In the genomic region with DNA sequence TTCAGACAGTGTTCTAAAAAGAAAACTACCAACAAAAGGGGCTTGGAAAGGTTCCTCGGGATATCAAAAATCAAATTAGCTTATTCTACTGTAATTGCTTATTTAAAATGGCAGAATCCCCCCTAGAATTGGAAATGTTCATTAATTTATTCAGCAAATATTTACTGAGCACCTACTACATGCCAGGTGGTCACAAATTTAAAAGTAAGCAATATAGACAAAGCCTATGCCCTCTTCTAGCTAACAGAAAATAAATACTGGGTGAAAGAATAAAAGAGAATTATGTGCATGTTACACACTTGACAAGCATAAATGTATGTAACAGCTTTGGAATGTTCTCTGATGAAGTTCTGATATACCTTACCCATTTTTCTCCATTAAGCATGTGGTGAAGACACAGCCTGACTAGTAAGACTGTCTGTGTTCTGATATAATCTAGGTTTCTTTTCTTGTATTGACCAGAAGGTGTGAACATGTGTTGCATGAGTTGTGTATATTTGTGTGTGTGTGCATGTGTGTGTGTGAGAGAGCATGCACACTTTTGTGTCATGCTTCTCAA, we compare ENCODE assay signal across 11 cellular contexts.
DNase-seq lines count a peak whose midpoint lies in the region; ATAC-seq, FAIRE-seq and TF ChIP-seq lines count a peak whose summit lies in the region.
"Had no signal": no experiment of that assay in that cellular context is flagged by ENCODE, and none has a peak within 500 bp of the region (broad histone marks: within the 10 kb centered on the region; RNA-seq: fewer than 3 reads in every experiment).

No MANE protein-coding gene starts in this region.

- TF ChIP-seq POLR2A in HepG2 (IDR thresholded peaks at IDR 0.05; ENCODE audit: insufficient read depth in 1 of 2, low read depth in 2 of 2, low read length in 2 of 2) = no peak
- no peak for TF ChIP-seq POLR2A in right lobe of liver (IDR thresholded peaks at IDR 0.05)
- no peak for TF ChIP-seq POLR2A in breast epithelium (IDR thresholded peaks at IDR 0.05)

- H3K27me3 ChIP-seq in HepG2 (ENCODE audit: control insufficient read depth in 1 of 2, insufficient read depth in 2 of 2, low read length in 2 of 2) (no peaks in the 10 kb centered on the region), right lobe of liver (no peaks in the 10 kb centered on the region), breast epithelium (no peaks in the 10 kb centered on the region), WERI-Rb-1 (ENCODE audit: insufficient read depth, low read depth, severe bottlenecking) (no peaks in the 10 kb centered on the region)

- H3K4me3 ChIP-seq in HepG2 (replicated peaks in 1 of 3; ENCODE audit: insufficient read depth in 1 of 3, low read depth in 2 of 3, low read length in 3 of 3) = no peak overlapping the region
- H3K4me3 ChIP-seq in right lobe of liver = no peak overlapping the region
- H3K4me3 ChIP-seq in breast epithelium = no peak overlapping the region
- no peak overlapping the region for H3K4me3 ChIP-seq in WERI-Rb-1 (ENCODE audit: low read depth, low read length)

- no peaks in the 10 kb centered on the region for H3K27me3 Mint-ChIP-seq in nephron (ENCODE audit: low read depth)

- no peak overlapping the region for H3K27ac ChIP-seq in HepG2 (ENCODE audit: extremely low read length, insufficient read depth, low read length)
- H3K27ac ChIP-seq in right lobe of liver = no peak overlapping the region
- peak overlapping the region; percentile 16 to 52 for H3K27ac ChIP-seq in breast epithelium
- H3K27ac ChIP-seq in WERI-Rb-1 = no peak overlapping the region

- BruUV-seq in HepG2 (replicated peaks; lab: Mats Ljungman, UMichigan) = no TSS peak

- H3K4me1 ChIP-seq in HepG2 (ENCODE audit: insufficient read depth, low read length) (no peaks in the 10 kb centered on the region), right lobe of liver (no peaks in the 10 kb centered on the region), breast epithelium (peaks cover 0 to 14% of the 10 kb centered on the region in 2 donors)

- peaks cover 57% of the 10 kb centered on the region for H3K4me1 Mint-ChIP-seq in nephron

- WGBS in HepG2 (ENCODE audit: low lambda C conversion rate) = 67% methylated on average over 1 of the region's 1 CpG
- WGBS in right lobe of liver (ENCODE audit: insufficient coverage, low coverage, low lambda C conversion rate, missing lambda C conversion rate) = 89% methylated on average over 1 of the region's 1 CpG

- no peak overlapping the region for H3K4me3 Mint-ChIP-seq in nephron

- no peaks in the 10 kb centered on the region for H3K9me3 Mint-ChIP-seq in nephron

- no peak overlapping the region for H3K4me2 ChIP-seq in HepG2 (ENCODE audit: low read depth, low read length)

- intact Hi-C loops in HepG2 (cut with micrococcal nuclease; ENCODE audit: unreplicated experiment) (no loop called here), right lobe of liver (cut with DNase I) (no loop called here), breast epithelium (cut with DNase I; ENCODE audit: low total_unique reads) (no loop called here)

- H3K36me3 ChIP-seq in HepG2 (replicated peaks in 1 of 2; ENCODE audit: control insufficient read depth in 1 of 2, insufficient read depth in 2 of 2, low read length in 2 of 2) (no peaks in the 10 kb centered on the region), right lobe of liver (no peaks in the 10 kb centered on the region), breast epithelium (no peaks in the 10 kb centered on the region), WERI-Rb-1 (no peaks in the 10 kb centered on the region)

- no peaks in the 10 kb centered on the region for H3K9me3 ChIP-seq in HepG2 (ENCODE audit: low read length)
- no peaks in the 10 kb centered on the region for H3K9me3 ChIP-seq in right lobe of liver
- H3K9me3 ChIP-seq in breast epithelium = no peaks in the 10 kb centered on the region
- H3K9me3 ChIP-seq in WERI-Rb-1 (ENCODE audit: severe bottlenecking) = no peaks in the 10 kb centered on the region

- DNase-seq in HepG2 (ENCODE audit: low spot score) = no peak
- no peak for DNase-seq in right lobe of liver
- DNase-seq in breast epithelium (ENCODE audit: low spot score in 2 of 2) = no peak
- DNase-seq in SW 1271 (lab: John Stamatoyannopoulos, UW) = no peak
- DNase-seq in activated effector memory CD4-positive, alpha-beta T cell treated with Interleukin-2 at 50 U/mL for 16 hours = no peak
- no peak for DNase-seq in WERI-Rb-1
- no peak for DNase-seq in G401 (ENCODE audit: low spot score)
- DNase-seq: DND-41; effector memory CD4-positive, alpha-beta T cell had no signal

- no peak overlapping the region for H3K9ac ChIP-seq in HepG2 (ENCODE audit: insufficient read depth, low read depth, low read length)

- TF ChIP-seq EP300 in HepG2 (IDR thresholded peaks at IDR 0.05; ENCODE audit: low read depth in 2 of 2, low read length in 2 of 2) (no peak), HepG2 (CRISPR knock-in tag; IDR thresholded peaks at IDR 0.05; ENCODE audit: borderline replicate concordance) (no peak)

- no peak for TF ChIP-seq RAD21 in HepG2 (CRISPR knock-in tag; IDR thresholded peaks at IDR 0.05)

- CTCF ChIA-PET in HepG2 (lab: Yijun Ruan, JAX; ENCODE audit: low intra/inter-chr PET ratio, low total read pairs) = no interaction called here

- in situ Hi-C loops in HepG2 (cut with HindIII; ENCODE audit: extremely low pct_ligation_motif_present, low pct_unique_long_range_greater_than_20kb) (no loop called here), G401 (cut with HindIII; ENCODE audit: low sequenced_read_pairs) (no loop called here)

- no peaks in the 10 kb centered on the region for H4K20me1 ChIP-seq in HepG2 (ENCODE audit: insufficient read depth, low read length)

- H2AFZ ChIP-seq in HepG2 (ENCODE audit: low read length) = no peak overlapping the region

- no peaks in the 10 kb centered on the region for H3K36me3 Mint-ChIP-seq in nephron (ENCODE audit: low read depth)

- TF ChIP-seq CTCF in HepG2 (CRISPR knock-in tag; IDR thresholded peaks at IDR 0.05) (no peak), right lobe of liver (IDR thresholded peaks at IDR 0.05) (no peak), breast epithelium (IDR thresholded peaks at IDR 0.05) (no peak), nephron (IDR thresholded peaks at IDR 0.05; ENCODE audit: unreplicated experiment in 3 of 3) (no peak), WERI-Rb-1 (IDR thresholded peaks at IDR 0.05; ENCODE audit: low read depth, low read length) (no peak)

- peak overlapping the region; percentile 85 to 93 (median 90) for H3K27ac Mint-ChIP-seq in nephron

- no peaks in the 10 kb centered on the region for H3K79me2 ChIP-seq in HepG2 (ENCODE audit: insufficient read depth, low read length)

- POLR2A ChIA-PET in HepG2 (lab: Yijun Ruan, JAX) = no interaction called here

- no peak for ATAC-seq in HepG2
- no peak for ATAC-seq in right lobe of liver

- FAIRE-seq in HepG2 (lab: Jason Lieb, UNC) = no peak
- FAIRE-seq: GM18507 had no signal

TF ChIP-seq in HepG2, 621 proteins besides CTCF, POLR2A, EP300 and RAD21:
- TF ChIP-seq, protein P1, sequence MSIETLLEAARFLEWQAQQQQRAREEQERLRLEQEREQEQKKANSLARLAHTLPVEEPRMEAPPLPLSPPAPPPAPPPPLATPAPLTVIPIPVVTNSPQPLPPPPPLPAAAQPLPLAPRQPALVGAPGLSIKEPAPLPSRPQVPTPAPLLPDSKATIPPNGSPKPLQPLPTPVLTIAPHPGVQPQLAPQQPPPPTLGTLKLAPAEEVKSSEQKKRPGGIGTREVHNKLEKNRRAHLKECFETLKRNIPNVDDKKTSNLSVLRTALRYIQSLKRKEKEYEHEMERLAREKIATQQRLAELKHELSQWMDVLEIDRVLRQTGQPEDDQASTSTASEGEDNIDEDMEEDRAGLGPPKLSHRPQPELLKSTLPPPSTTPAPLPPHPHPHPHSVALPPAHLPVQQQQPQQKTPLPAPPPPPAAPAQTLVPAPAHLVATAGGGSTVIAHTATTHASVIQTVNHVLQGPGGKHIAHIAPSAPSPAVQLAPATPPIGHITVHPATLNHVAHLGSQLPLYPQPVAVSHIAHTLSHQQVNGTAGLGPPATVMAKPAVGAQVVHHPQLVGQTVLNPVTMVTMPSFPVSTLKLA (IDR thresholded peaks at IDR 0.05) = peak; percentile 18; the same call in 1 of the 2 replicates
- no peak for TF ChIP-seq ERF (CRISPR knock-in tag; IDR thresholded peaks at IDR 0.05)

Comparison
In these comparisons a context has a peak if more than half of its experiments do, and no peak if none do; other contexts are left out.
1. H3K27ac ChIP-seq: peak in breast epithelium (2 of 2); none in HepG2 (single experiment), right lobe of liver (0 of 3) and WERI-Rb-1 (single experiment).